10 cellular contexts compared by ENCODE assay signal in genomic region chr20:61626412-61626811, GRCh38.
"Had no signal": no experiment of that assay in that cellular context is flagged by ENCODE, and none has a peak within 500 bp of the region (broad histone marks: within the 10 kb centered on the region; RNA-seq: fewer than 3 reads in every experiment).

No MANE protein-coding gene starts in this region.

- H3K4me1 ChIP-seq: HAP-1 had no signal

- H3K27ac Mint-ChIP-seq: HFFc6 had no signal

- H3K27ac ChIP-seq: GM23248, HL-60 had no signal

- H3K9me3 ChIP-seq: HAP-1 had no signal

- ATAC-seq: HCT116, K562 had no signal

- H3K4me3 Mint-ChIP-seq: HFFc6 had no signal

- FAIRE-seq: K562 had no signal

- H3K9ac ChIP-seq: GM23248 had no signal

- H3K4me3 ChIP-seq: GM23248, HAP-1, K562 had no signal

- H2AFZ ChIP-seq: GM23248 had no signal

- DNase-seq: GM23248, GOT3, H7, HFFc6, IMR-90, KG1 had no signal

- H3K36me3 ChIP-seq: HAP-1 had no signal
